ENCODE assay signal across 22 cellular contexts in the genomic region with DNA sequence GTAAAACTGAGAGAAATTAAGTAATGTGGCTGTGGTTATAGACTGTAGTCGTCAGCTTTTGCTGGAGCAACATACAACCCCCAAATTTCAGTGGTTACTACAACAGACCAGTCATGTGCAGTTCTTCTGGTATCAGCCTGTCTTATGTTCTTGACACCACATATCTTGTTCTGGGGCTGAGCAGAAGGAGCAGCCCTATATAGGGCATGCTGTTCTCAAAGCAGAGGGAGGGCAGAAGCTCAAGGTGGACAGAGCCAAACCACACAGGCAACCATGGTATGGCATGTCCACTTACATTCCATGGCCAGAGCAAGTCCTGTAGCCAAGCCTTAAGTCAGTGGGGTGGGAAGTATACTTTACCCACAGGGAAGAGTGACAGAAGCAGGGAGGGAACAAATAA. TPM values are rescaled to one million over a fixed set of nuclear protein-coding genes. Genes with fewer than 3 reads are reported as not detected.
DNase-seq lines count a peak whose midpoint lies in the region; ATAC-seq and TF ChIP-seq lines count a peak whose summit lies in the region.
"Had no signal": no experiment of that assay in that cellular context is flagged by ENCODE, and none has a peak within 500 bp of the region (broad histone marks: within the 10 kb centered on the region; RNA-seq: fewer than 3 reads in every experiment).

No MANE protein-coding gene starts in this region.

- no peak overlapping the region for H3K4me3 Mint-ChIP-seq in MCF 10A (ENCODE audit: unreplicated experiment)
- H3K4me3 Mint-ChIP-seq: activated CD4-positive, alpha-beta memory T cell treated with anti-CD3 and anti-CD28 coated beads, Interleukin-2, amount 10 ng/mL, durations not matched to agents 7 days and 5 days; memory B cell had no signal

- H3K9ac ChIP-seq in smooth muscle cell (ENCODE audit: low read depth), result no peak overlapping the region
- H3K9ac ChIP-seq: KMS-11 had no signal

- no peak overlapping the region for H3K27ac ChIP-seq in breast epithelium
- no peak overlapping the region for H3K27ac ChIP-seq in left lung
- no peak overlapping the region for H3K27ac ChIP-seq in upper lobe of right lung
- H3K27ac ChIP-seq in smooth muscle cell (ENCODE audit: low read depth), result no peak overlapping the region
- H3K27ac ChIP-seq: HL-60, KMS-11, uterus, VCaP had no signal

- H3K4me1 Mint-ChIP-seq in MCF 10A (ENCODE audit: insufficient read depth, unreplicated experiment), result peaks cover 14% of the 10 kb centered on the region

- H3K27ac Mint-ChIP-seq in MCF 10A (ENCODE audit: low read depth, unreplicated experiment), result peak overlapping the region; percentile 2
- H3K27ac Mint-ChIP-seq: activated CD4-positive, alpha-beta memory T cell treated with anti-CD3 and anti-CD28 coated beads, Interleukin-2, amount 10 ng/mL, durations not matched to agents 7 days and 5 days had no signal

- H3F3A ChIP-seq in smooth muscle cell (ENCODE audit: low read depth), result no peaks in the 10 kb centered on the region

- H3K4me1 ChIP-seq in breast epithelium (peaks cover 0 to 3% of the 10 kb centered on the region in 2 donors), left lung (peaks cover 8 to 51% of the 10 kb centered on the region in 2 donors), upper lobe of right lung (peaks cover 36% of the 10 kb centered on the region), smooth muscle cell (ENCODE audit: low read depth) (no peaks in the 10 kb centered on the region)
- H3K4me1 ChIP-seq: uterus had no signal

- H3K27me3 ChIP-seq in breast epithelium (no peaks in the 10 kb centered on the region), left lung (no peaks in the 10 kb centered on the region), upper lobe of right lung (no peaks in the 10 kb centered on the region), smooth muscle cell (ENCODE audit: low read depth) (no peaks in the 10 kb centered on the region)
- H3K27me3 ChIP-seq: spleen, uterus had no signal

- no peaks in the 10 kb centered on the region for H3K27me3 Mint-ChIP-seq in MCF 10A (ENCODE audit: insufficient read depth, unreplicated experiment)
- H3K27me3 Mint-ChIP-seq: activated CD4-positive, alpha-beta memory T cell treated with anti-CD3 and anti-CD28 coated beads, Interleukin-2, amount 10 ng/mL, durations not matched to agents 7 days and 5 days; memory B cell had no signal

- H3K4me3 ChIP-seq in breast epithelium, result no peak overlapping the region
- no peak overlapping the region for H3K4me3 ChIP-seq in left lung
- H3K4me3 ChIP-seq in upper lobe of right lung, result no peak overlapping the region
- H3K4me3 ChIP-seq in smooth muscle cell, result no peak overlapping the region
- H3K4me3 ChIP-seq: spleen, uterus had no signal

- CTCF ChIA-PET in MCF 10A (lab: Yijun Ruan, JAX), result interaction anchor here (1.0 kb wide), 1 partner anchor 241 kb away, joined by 3 read pairs; no protein-coding TSS in a partner anchor

- peaks cover 10% of the 10 kb centered on the region for H3K36me3 ChIP-seq in breast epithelium
- peaks cover 0 to 87% of the 10 kb centered on the region in 2 donors for H3K36me3 ChIP-seq in left lung
- H3K36me3 ChIP-seq in upper lobe of right lung, result peaks cover 94% of the 10 kb centered on the region
- H3K36me3 ChIP-seq in smooth muscle cell (ENCODE audit: low read depth), result peaks cover 21% of the 10 kb centered on the region
- H3K36me3 ChIP-seq: uterus had no signal

- H3K79me2 ChIP-seq in smooth muscle cell (ENCODE audit: low read depth), result peaks cover 100% of the 10 kb centered on the region

- no TSS peak for BruUV-seq in MCF 10A (replicated peaks; lab: Mats Ljungman, UMichigan)

- TF ChIP-seq CTCF in MCF 10A (IDR thresholded peaks at IDR 0.05; ENCODE audit: unreplicated experiment), result no peak
- no peak for TF ChIP-seq CTCF in breast epithelium (IDR thresholded peaks at IDR 0.05)
- TF ChIP-seq CTCF in left lung (IDR thresholded peaks at IDR 0.05), result no peak
- no peak for TF ChIP-seq CTCF in upper lobe of right lung (IDR thresholded peaks at IDR 0.05)
- TF ChIP-seq CTCF in smooth muscle cell (IDR thresholded peaks at IDR 0.05; ENCODE audit: borderline replicate concordance, insufficient read depth, poor library complexity, severe bottlenecking), result no peak

- peak; percentile 60 for ATAC-seq in left lung
- ATAC-seq in upper lobe of right lung, result peak; percentile 86
- no peak for ATAC-seq in HG02970 (IDR thresholded peaks at IDR 0.05; ENCODE audit: low FRiP score, unreplicated experiment)

- H2AFZ ChIP-seq in smooth muscle cell (ENCODE audit: low read depth), result no peak overlapping the region

- no peak overlapping the region for H3K4me2 ChIP-seq in smooth muscle cell
- H3K4me2 ChIP-seq: KMS-11 had no signal

- intact Hi-C loops in MCF 10A (cut with micrococcal nuclease), result no loop called here
- intact Hi-C loops in breast epithelium (cut with DNase I; ENCODE audit: low total_unique reads), result no loop called here
- intact Hi-C loops in left lung (cut with DNase I), result no loop called here
- intact Hi-C loops in upper lobe of right lung (cut with DNase I), result no loop called here

- WGBS in smooth muscle cell (ENCODE audit: low lambda C conversion rate), result 90% methylated on average over 1 of the region's 1 CpG

- H4K20me1 ChIP-seq in smooth muscle cell (ENCODE audit: low read depth), result peaks cover 100% of the 10 kb centered on the region

- POLR2A ChIA-PET in MCF 10A (lab: Yijun Ruan, JAX), result interaction anchor here (1.0 to 1.1 kb wide), 2 partner anchors 9 to 14 kb away, joined by 3 to 4 read pairs; no protein-coding TSS in a partner anchor

- no peak for TF ChIP-seq POLR2A in breast epithelium (IDR thresholded peaks at IDR 0.05)

- H3K9me3 ChIP-seq in breast epithelium, result no peaks in the 10 kb centered on the region
- no peaks in the 10 kb centered on the region for H3K9me3 ChIP-seq in left lung
- H3K9me3 ChIP-seq in upper lobe of right lung, result no peaks in the 10 kb centered on the region
- no peaks in the 10 kb centered on the region for H3K9me3 ChIP-seq in smooth muscle cell (replicated peaks; ENCODE audit: low read depth)
- H3K9me3 ChIP-seq: spleen, uterus had no signal

- H3K36me3 Mint-ChIP-seq in MCF 10A (ENCODE audit: insufficient read depth, unreplicated experiment), result peaks cover 80% of the 10 kb centered on the region

- no peaks in the 10 kb centered on the region for H3K9me3 Mint-ChIP-seq in MCF 10A (ENCODE audit: unreplicated experiment)
- H3K9me3 Mint-ChIP-seq: activated CD4-positive, alpha-beta memory T cell treated with anti-CD3 and anti-CD28 coated beads, Interleukin-2, amount 10 ng/mL, durations not matched to agents 7 days and 5 days; memory B cell had no signal

- DNase-seq in MCF 10A (ENCODE audit: unreplicated experiment), result no peak
- no peak for DNase-seq in breast epithelium (ENCODE audit: low spot score in 2 of 2)
- peak; percentile 46 for DNase-seq in cerebellar cortex (ENCODE audit: low spot score)
- DNase-seq in left lung, result no peak
- DNase-seq in upper lobe of right lung, result no peak
- DNase-seq in smooth muscle cell (lab: John Stamatoyannopoulos, UW; ENCODE audit: unreplicated experiment), result no peak
- no peak for DNase-seq in occipital lobe (lab: John Stamatoyannopoulos, UW)
- DNase-seq: activated CD4-positive, alpha-beta memory T cell treated with anti-CD3 and anti-CD28 coated beads, Interleukin-2, amount 10 ng/mL, durations not matched to agents 7 days and 5 days; activated gamma-delta T cell treated with Interleukin-2 at 50 U/mL for 16 hours; foreskin melanocyte; NCI-H1436; NCI-H345; nucleus accumbens; OCI-M1; spleen; stimulated activated naive CD4-positive, alpha-beta T cell treated with Interleukin-2 at 50 U/mL for 16 hours; uterus had no signal

RNA-seq across cellular contexts. Expression of a gene that starts 7.7 kb away (rescaled TPM):
- total RNA-seq in MCF 10A (2022) (264 and 271 TPM in 2 replicates), breast epithelium (100 to 1,000 TPM; 331 to 432 (median 409) TPM), left lung (100 to 1,000 TPM; 345 to 376 TPM), upper lobe of right lung (389 TPM), smooth muscle cell (340 and 393 TPM in 2 replicates), occipital lobe (405 TPM)
- polyA plus RNA-seq in smooth muscle cell, result 274 and 302 TPM in 2 replicates
